ENCODE assay signal across 23 cellular contexts in the genomic region with DNA sequence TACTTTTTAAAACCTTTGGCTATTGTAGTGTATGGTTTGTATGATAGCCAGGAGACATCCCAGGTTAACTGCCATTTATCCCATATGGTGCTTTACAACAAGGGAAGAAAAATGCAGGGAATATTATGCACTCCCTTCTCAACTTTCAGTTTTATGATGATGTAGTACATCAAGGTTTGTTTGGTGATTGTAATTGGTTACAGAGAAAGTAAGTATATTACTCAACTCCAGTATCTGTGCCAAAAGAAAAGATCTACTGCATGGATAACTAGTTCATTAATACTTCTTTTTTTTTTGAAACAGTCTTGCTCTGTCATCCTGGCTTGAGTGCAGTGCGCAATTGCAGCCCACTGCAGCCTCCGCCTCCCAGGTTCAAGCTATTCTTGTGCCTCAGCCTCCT.
DNase-seq lines count a peak whose midpoint lies in the region; ATAC-seq and TF ChIP-seq lines count a peak whose summit lies in the region.
"Had no signal": no experiment of that assay in that cellular context is flagged by ENCODE, and none has a peak within 500 bp of the region (broad histone marks: within the 10 kb centered on the region; RNA-seq: fewer than 3 reads in every experiment).

No MANE protein-coding gene starts in this region.

- peaks cover 0 to 3% (median 0%) of the 10 kb centered on the region in 3 donors for H3K27me3 Mint-ChIP-seq in immature natural killer cell (ENCODE audit: low read depth in 3 of 3)
- H3K27me3 Mint-ChIP-seq: CD4-positive, alpha-beta memory T cell had no signal

- peaks cover 0 to 7% (median 0%) of the 10 kb centered on the region in 3 donors for H3K36me3 Mint-ChIP-seq in immature natural killer cell

- H3K4me1 Mint-ChIP-seq in immature natural killer cell: peaks cover 21 to 23% of the 10 kb centered on the region in 2 donors

- no peak overlapping the region for H3K4me3 ChIP-seq in fibroblast of mammary gland (ENCODE audit: control insufficient read depth, low read depth, low read length)
- H3K4me3 ChIP-seq: BLaER1 treated with 17β-estradiol and CSF1 and Interleukin-3, amounts not matched to agents 10 nM and 100 nM; GM12878; MG63; SK-N-MC had no signal

- H3K27ac Mint-ChIP-seq in immature natural killer cell: no peak overlapping the region

- no peaks in the 10 kb centered on the region for H3K9me3 Mint-ChIP-seq in immature natural killer cell
- H3K9me3 Mint-ChIP-seq: CD4-positive, alpha-beta memory T cell had no signal

- ATAC-seq in GM18858 (IDR thresholded peaks at IDR 0.05; ENCODE audit: unreplicated experiment): no peak
- ATAC-seq: GM12878, HCT116 had no signal

- DNase-seq in GM04503 (ENCODE audit: low read depth) (peak; percentile 31), amniotic epithelial cell (ENCODE audit: low read depth) (peak; percentile 52), fibroblast of mammary gland (ENCODE audit: low read depth) (peak; percentile 57), iris pigment epithelial cell (ENCODE audit: low read depth) (peak; percentile 73), immature natural killer cell (no peak), NCI-H2081 (lab: John Stamatoyannopoulos, UW) (no peak), NCI-H1048 (lab: John Stamatoyannopoulos, UW) (no peak)
- DNase-seq: AML-193; CD4-positive, alpha-beta memory T cell; COR-L47; DMS53; KG1; MG63; NCI-H2029 treated with DMSO at 0.1 percent for 48 hours; NCI-H2227 treated with DMSO at 0.1 percent for 48 hours; NCI-H69; SIG-M5; SW 1271 had no signal

- no peak for TF ChIP-seq CTCF in fibroblast of mammary gland (conservative IDR thresholded peaks at IDR 0.05; ENCODE audit: control insufficient read depth, insufficient read depth, low read depth, low read length)

- no peak overlapping the region for H3K4me3 Mint-ChIP-seq in immature natural killer cell
- H3K4me3 Mint-ChIP-seq: CD4-positive, alpha-beta memory T cell had no signal

Comparison
In these comparisons a context has a peak if more than half of its experiments do, and no peak if none do; other contexts are left out.
1. DNase-seq: peak in GM04503 (single experiment), amniotic epithelial cell (single experiment), fibroblast of mammary gland (single experiment) and iris pigment epithelial cell (single experiment); none in immature natural killer cell (0 of 3), NCI-H2081 (0 of 2) and NCI-H1048 (single experiment).